ENCODE assay signal across 1 cellular context in the genomic region with DNA sequence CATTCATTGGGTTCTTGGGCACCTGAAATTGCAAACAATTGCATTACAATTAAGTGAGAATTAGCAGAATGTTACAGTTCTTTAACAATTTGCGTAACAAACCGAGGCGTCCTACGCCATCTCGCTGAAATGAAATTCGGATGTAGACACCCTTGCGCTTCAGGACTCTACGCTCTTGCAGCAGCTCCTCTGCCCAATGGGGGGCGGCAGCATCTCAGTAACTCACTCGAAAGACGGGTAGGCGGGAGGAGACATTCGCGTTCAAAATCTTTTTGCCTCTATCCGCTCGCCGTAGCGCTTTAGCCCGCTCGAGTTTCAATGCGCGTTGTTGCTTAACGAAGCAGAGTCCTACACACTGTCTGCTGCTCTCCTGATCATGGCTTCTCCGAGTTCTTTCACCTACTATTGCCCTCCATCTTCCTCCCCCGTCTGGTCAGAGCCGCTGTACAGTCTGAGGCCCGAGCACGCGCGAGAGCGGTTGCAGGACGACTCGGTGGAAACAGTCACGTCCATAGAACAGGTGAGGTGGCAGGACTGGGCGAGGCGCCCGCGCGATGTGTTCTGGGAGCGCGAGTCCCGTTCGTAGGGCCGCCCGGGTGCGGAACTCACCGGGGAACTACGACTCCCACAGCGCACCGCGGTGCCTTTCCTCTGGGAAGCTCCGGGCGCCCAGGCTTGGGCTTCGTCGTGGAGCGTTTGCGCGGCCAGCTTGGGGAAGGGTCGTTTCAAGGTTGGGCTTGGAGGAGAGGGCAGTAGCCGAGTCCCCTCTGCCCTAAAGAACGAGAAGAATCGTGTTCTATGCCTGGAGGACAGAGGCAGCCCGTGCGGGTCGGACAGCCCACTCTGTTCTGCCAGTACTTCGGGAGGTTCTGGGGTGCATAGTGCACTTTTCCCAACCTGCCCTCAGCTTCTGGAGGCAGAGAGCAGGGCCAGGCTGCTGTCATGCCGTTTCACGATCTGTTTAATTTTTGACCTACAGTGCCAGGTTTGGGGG.
TF ChIP-seq lines count a peak whose summit lies in the region.

A gene with protein sequence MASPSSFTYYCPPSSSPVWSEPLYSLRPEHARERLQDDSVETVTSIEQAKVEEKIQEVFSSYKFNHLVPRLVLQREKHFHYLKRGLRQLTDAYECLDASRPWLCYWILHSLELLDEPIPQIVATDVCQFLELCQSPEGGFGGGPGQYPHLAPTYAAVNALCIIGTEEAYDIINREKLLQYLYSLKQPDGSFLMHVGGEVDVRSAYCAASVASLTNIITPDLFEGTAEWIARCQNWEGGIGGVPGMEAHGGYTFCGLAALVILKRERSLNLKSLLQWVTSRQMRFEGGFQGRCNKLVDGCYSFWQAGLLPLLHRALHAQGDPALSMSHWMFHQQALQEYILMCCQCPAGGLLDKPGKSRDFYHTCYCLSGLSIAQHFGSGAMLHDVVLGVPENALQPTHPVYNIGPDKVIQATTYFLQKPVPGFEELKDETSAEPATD (plus strand): TSS at position 318 of the 994 bp plus-strand sequence. CDS start 59 bp downstream, at position 377.

TF ChIP-seq in HepG2, 621 proteins besides CTCF, POLR2A, EP300 and RAD21 (continues in another document):
- TF ChIP-seq, protein P1, sequence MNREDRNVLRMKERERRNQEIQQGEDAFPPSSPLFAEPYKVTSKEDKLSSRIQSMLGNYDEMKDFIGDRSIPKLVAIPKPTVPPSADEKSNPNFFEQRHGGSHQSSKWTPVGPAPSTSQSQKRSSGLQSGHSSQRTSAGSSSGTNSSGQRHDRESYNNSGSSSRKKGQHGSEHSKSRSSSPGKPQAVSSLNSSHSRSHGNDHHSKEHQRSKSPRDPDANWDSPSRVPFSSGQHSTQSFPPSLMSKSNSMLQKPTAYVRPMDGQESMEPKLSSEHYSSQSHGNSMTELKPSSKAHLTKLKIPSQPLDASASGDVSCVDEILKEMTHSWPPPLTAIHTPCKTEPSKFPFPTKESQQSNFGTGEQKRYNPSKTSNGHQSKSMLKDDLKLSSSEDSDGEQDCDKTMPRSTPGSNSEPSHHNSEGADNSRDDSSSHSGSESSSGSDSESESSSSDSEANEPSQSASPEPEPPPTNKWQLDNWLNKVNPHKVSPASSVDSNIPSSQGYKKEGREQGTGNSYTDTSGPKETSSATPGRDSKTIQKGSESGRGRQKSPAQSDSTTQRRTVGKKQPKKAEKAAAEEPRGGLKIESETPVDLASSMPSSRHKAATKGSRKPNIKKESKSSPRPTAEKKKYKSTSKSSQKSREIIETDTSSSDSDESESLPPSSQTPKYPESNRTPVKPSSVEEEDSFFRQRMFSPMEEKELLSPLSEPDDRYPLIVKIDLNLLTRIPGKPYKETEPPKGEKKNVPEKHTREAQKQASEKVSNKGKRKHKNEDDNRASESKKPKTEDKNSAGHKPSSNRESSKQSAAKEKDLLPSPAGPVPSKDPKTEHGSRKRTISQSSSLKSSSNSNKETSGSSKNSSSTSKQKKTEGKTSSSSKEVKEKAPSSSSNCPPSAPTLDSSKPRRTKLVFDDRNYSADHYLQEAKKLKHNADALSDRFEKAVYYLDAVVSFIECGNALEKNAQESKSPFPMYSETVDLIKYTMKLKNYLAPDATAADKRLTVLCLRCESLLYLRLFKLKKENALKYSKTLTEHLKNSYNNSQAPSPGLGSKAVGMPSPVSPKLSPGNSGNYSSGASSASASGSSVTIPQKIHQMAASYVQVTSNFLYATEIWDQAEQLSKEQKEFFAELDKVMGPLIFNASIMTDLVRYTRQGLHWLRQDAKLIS (CRISPR knock-in tag; IDR thresholded peaks at IDR 0.05) = no peak
- peak; percentile 91 for TF ChIP-seq ESRRA (CRISPR knock-in tag; IDR thresholded peaks at IDR 0.05; ENCODE audit: low read depth)
- TF ChIP-seq, protein P2, sequence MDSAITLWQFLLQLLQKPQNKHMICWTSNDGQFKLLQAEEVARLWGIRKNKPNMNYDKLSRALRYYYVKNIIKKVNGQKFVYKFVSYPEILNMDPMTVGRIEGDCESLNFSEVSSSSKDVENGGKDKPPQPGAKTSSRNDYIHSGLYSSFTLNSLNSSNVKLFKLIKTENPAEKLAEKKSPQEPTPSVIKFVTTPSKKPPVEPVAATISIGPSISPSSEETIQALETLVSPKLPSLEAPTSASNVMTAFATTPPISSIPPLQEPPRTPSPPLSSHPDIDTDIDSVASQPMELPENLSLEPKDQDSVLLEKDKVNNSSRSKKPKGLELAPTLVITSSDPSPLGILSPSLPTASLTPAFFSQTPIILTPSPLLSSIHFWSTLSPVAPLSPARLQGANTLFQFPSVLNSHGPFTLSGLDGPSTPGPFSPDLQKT (CRISPR knock-in tag; IDR thresholded peaks at IDR 0.05; ENCODE audit: borderline replicate concordance) = no peak
- TF ChIP-seq, protein P3, sequence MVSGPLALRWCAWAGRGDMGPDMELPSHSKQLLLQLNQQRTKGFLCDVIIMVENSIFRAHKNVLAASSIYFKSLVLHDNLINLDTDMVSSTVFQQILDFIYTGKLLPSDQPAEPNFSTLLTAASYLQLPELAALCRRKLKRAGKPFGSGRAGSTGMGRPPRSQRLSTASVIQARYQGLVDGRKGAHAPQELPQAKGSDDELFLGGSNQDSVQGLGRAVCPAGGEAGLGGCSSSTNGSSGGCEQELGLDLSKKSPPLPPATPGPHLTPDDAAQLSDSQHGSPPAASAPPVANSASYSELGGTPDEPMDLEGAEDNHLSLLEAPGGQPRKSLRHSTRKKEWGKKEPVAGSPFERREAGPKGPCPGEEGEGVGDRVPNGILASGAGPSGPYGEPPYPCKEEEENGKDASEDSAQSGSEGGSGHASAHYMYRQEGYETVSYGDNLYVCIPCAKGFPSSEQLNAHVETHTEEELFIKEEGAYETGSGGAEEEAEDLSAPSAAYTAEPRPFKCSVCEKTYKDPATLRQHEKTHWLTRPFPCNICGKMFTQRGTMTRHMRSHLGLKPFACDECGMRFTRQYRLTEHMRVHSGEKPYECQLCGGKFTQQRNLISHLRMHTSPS (CRISPR knock-in tag; IDR thresholded peaks at IDR 0.05; ENCODE audit: low read depth) = no peak
- TF ChIP-seq CREM (IDR thresholded peaks at IDR 0.05) = peak; percentile 86
- TF ChIP-seq CREM (CRISPR knock-in tag; IDR thresholded peaks at IDR 0.05) = no peak
- peak; percentile 62; the same call in 1 of the 2 replicates for TF ChIP-seq ARHGAP35 (CRISPR knock-in tag; IDR thresholded peaks at IDR 0.05; ENCODE audit: borderline replicate concordance)
- TF ChIP-seq, protein P4, sequence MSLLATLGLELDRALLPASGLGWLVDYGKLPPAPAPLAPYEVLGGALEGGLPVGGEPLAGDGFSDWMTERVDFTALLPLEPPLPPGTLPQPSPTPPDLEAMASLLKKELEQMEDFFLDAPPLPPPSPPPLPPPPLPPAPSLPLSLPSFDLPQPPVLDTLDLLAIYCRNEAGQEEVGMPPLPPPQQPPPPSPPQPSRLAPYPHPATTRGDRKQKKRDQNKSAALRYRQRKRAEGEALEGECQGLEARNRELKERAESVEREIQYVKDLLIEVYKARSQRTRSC (CRISPR knock-in tag; IDR thresholded peaks at IDR 0.05; ENCODE audit: low read depth) = peak; percentile 85
- no peak for TF ChIP-seq ZSCAN22 (CRISPR knock-in tag; IDR thresholded peaks at IDR 0.05)
- TF ChIP-seq ZNF350 (CRISPR knock-in tag; IDR thresholded peaks at IDR 0.05; ENCODE audit: borderline replicate concordance, low read depth) = peak; percentile 93; the same call in 1 of the 2 replicates
- TF ChIP-seq ZNF660 (CRISPR knock-in tag; IDR thresholded peaks at IDR 0.05; ENCODE audit: borderline replicate concordance, low read depth) = no peak
- TF ChIP-seq, protein P5, sequence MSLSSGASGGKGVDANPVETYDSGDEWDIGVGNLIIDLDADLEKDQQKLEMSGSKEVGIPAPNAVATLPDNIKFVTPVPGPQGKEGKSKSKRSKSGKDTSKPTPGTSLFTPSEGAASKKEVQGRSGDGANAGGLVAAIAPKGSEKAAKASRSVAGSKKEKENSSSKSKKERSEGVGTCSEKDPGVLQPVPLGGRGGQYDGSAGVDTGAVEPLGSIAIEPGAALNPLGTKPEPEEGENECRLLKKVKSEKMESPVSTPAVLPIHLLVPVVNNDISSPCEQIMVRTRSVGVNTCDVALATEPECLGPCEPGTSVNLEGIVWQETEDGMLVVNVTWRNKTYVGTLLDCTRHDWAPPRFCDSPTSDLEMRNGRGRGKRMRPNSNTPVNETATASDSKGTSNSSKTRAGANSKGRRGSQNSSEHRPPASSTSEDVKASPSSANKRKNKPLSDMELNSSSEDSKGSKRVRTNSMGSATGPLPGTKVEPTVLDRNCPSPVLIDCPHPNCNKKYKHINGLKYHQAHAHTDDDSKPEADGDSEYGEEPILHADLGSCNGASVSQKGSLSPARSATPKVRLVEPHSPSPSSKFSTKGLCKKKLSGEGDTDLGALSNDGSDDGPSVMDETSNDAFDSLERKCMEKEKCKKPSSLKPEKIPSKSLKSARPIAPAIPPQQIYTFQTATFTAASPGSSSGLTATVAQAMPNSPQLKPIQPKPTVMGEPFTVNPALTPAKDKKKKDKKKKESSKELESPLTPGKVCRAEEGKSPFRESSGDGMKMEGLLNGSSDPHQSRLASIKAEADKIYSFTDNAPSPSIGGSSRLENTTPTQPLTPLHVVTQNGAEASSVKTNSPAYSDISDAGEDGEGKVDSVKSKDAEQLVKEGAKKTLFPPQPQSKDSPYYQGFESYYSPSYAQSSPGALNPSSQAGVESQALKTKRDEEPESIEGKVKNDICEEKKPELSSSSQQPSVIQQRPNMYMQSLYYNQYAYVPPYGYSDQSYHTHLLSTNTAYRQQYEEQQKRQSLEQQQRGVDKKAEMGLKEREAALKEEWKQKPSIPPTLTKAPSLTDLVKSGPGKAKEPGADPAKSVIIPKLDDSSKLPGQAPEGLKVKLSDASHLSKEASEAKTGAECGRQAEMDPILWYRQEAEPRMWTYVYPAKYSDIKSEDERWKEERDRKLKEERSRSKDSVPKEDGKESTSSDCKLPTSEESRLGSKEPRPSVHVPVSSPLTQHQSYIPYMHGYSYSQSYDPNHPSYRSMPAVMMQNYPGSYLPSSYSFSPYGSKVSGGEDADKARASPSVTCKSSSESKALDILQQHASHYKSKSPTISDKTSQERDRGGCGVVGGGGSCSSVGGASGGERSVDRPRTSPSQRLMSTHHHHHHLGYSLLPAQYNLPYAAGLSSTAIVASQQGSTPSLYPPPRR (CRISPR knock-in tag; IDR thresholded peaks at IDR 0.05; ENCODE audit: borderline replicate concordance) = peak; percentile 55; the same call in 1 of the 2 replicates
- TF ChIP-seq HNF4A (CRISPR knock-in tag; IDR thresholded peaks at IDR 0.05) = peak; percentile 47
- TF ChIP-seq NR2F2 (IDR thresholded peaks at IDR 0.05; ENCODE audit: borderline replicate concordance, low read depth) = peak; percentile 16; the same call in 1 of the 2 replicates
- TF ChIP-seq ZBTB42 (CRISPR knock-in tag; IDR thresholded peaks at IDR 0.05) = 0 out of 2 replicates have a peak, but pooled peaks have one; percentile 58
- no peak for TF ChIP-seq CCAR2 (optimal IDR thresholded peaks at IDR 0.05; ENCODE audit: low read depth, low read length)
- TF ChIP-seq NR2C2 (CRISPR knock-in tag; IDR thresholded peaks at IDR 0.05; ENCODE audit: borderline replicate concordance) = peak; percentile 82
- 0 out of 2 replicates have a peak, but pooled peaks have one; percentile 47 for TF ChIP-seq IRX3 (CRISPR knock-in tag; IDR thresholded peaks at IDR 0.05; ENCODE audit: borderline replicate concordance, low read depth)
- TF ChIP-seq BCLAF1 (IDR thresholded peaks at IDR 0.05) = no peak
- TF ChIP-seq REXO4 (CRISPR knock-in tag; IDR thresholded peaks at IDR 0.05; ENCODE audit: borderline replicate concordance) = no peak
- TF ChIP-seq GABPA (IDR thresholded peaks at IDR 0.05; ENCODE audit: low read depth, low read length) = no peak
- TF ChIP-seq GABPA (CRISPR knock-in tag; IDR thresholded peaks at IDR 0.05; ENCODE audit: low read depth) = peak; percentile 72; the same call in 1 of the 2 replicates
- TF ChIP-seq SMC3 (IDR thresholded peaks at IDR 0.05; ENCODE audit: low read length) = peak; percentile 63; the same call in 1 of the 2 replicates
- no peak for TF ChIP-seq ZNF253 (CRISPR knock-in tag; IDR thresholded peaks at IDR 0.05; ENCODE audit: borderline replicate concordance)
- TF ChIP-seq, protein P6, sequence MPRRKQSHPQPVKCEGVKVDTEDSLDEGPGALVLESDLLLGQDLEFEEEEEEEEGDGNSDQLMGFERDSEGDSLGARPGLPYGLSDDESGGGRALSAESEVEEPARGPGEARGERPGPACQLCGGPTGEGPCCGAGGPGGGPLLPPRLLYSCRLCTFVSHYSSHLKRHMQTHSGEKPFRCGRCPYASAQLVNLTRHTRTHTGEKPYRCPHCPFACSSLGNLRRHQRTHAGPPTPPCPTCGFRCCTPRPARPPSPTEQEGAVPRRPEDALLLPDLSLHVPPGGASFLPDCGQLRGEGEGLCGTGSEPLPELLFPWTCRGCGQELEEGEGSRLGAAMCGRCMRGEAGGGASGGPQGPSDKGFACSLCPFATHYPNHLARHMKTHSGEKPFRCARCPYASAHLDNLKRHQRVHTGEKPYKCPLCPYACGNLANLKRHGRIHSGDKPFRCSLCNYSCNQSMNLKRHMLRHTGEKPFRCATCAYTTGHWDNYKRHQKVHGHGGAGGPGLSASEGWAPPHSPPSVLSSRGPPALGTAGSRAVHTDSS (CRISPR knock-in tag; conservative IDR thresholded peaks at IDR 0.05) = no peak
- TF ChIP-seq MXD4 (CRISPR knock-in tag; IDR thresholded peaks at IDR 0.05) = peak; percentile 89
- TF ChIP-seq, protein P7, sequence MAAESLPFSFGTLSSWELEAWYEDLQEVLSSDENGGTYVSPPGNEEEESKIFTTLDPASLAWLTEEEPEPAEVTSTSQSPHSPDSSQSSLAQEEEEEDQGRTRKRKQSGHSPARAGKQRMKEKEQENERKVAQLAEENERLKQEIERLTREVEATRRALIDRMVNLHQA (CRISPR knock-in tag; IDR thresholded peaks at IDR 0.05) = no peak
- TF ChIP-seq JUND (CRISPR knock-in tag; IDR thresholded peaks at IDR 0.05) = peak; percentile 73; the same call in 1 of the 2 replicates
- no peak for TF ChIP-seq GPN1 (CRISPR knock-in tag; IDR thresholded peaks at IDR 0.05; ENCODE audit: borderline replicate concordance)
- TF ChIP-seq NR1H2 (CRISPR knock-in tag; IDR thresholded peaks at IDR 0.05; ENCODE audit: borderline replicate concordance, low read depth) = no peak
